7 cellular contexts compared by ENCODE assay signal in genomic region chr20:6265204-6265904, GRCh38.
DNase-seq lines count a peak whose midpoint lies in the region; ATAC-seq and TF ChIP-seq lines count a peak whose summit lies in the region.

No MANE protein-coding gene starts in this region.

- H3K4me2 ChIP-seq in mammary epithelial cell (ENCODE audit: insufficient read depth, low read depth, low read length) = peak overlapping the region; percentile 89

- ATAC-seq in GM18868 (IDR thresholded peaks at IDR 0.05; ENCODE audit: unreplicated experiment) = peak; percentile 36

- intact Hi-C loops in mammary epithelial cell (cut with micrococcal nuclease) = loop anchor here (1.0 to 10.0 kb wide), 10 partner anchors 88 to 1019 kb away; no protein-coding TSS in a partner anchor
- intact Hi-C loops in transverse colon (cut with DNase I; ENCODE audit: low total_unique reads) = no loop called here
- intact Hi-C loops in ovary (cut with DNase I) = no loop called here

- TF ChIP-seq EP300 in transverse colon (IDR thresholded peaks at IDR 0.05; ENCODE audit: low read depth) (no peak), ovary (IDR thresholded peaks at IDR 0.05) (no peak)

- H3K9ac ChIP-seq in mammary epithelial cell (ENCODE audit: insufficient read depth, low read length) = peak overlapping the region; percentile 50

- in situ Hi-C loops in mammary epithelial cell (cut with MboI; ENCODE audit: low sequenced_read_pairs in 2 of 2) = loop anchor here in 1 of 2 donors (25.0 kb wide), 2 partner anchors 322 to 497 kb away; partner anchors contain the start of gene BMP2
- in situ Hi-C loops in transverse colon (cut with MboI; ENCODE audit: low pct_ligation_motif_present in 1 of 4, low pct_unique_long_range_greater_than_20kb in 1 of 4, low sequenced_read_pairs in 3 of 4) = no loop called here

- H2AFZ ChIP-seq in mammary epithelial cell (ENCODE audit: low read depth, low read length) = peak overlapping the region; percentile 91

- peak overlapping the region; percentile 10 for H3K27ac ChIP-seq in mammary epithelial cell (ENCODE audit: insufficient read depth, low read depth, low read length)
- H3K27ac ChIP-seq in transverse colon = no peak overlapping the region
- no peak overlapping the region for H3K27ac ChIP-seq in ovary

- WGBS in mammary epithelial cell (ENCODE audit: low coverage, missing lambda C conversion rate) = 35% methylated on average over 8 of the region's 10 CpGs
- 41 to 47% methylated on average over 10 of the region's 10 CpGs for WGBS in transverse colon (ENCODE audit: low coverage in 1 of 2), 2 donors
- 16 to 20% (median 17%) methylated on average over 10 of the region's 10 CpGs for WGBS in ovary, 3 donors

- H3K9me3 ChIP-seq in mammary epithelial cell (replicated peaks; ENCODE audit: insufficient read depth, low read length) = no peaks in the 10 kb centered on the region
- H3K9me3 ChIP-seq in transverse colon = no peaks in the 10 kb centered on the region
- no peaks in the 10 kb centered on the region for H3K9me3 ChIP-seq in ovary

- H3K36me3 ChIP-seq in mammary epithelial cell (ENCODE audit: insufficient read depth, low read length) = no peaks in the 10 kb centered on the region
- H3K36me3 ChIP-seq in transverse colon = no peaks in the 10 kb centered on the region
- no peaks in the 10 kb centered on the region for H3K36me3 ChIP-seq in ovary

- CTCF ChIA-PET in mammary epithelial cell (lab: Charles Lee; ENCODE audit: low non-redundant PET) = interaction anchor here (0.5 to 0.8 kb wide), 4 partner anchors 46 to 491 kb away, joined by 3 to 4 read pairs (median 4); no protein-coding TSS in a partner anchor

- no peaks in the 10 kb centered on the region for H3K79me2 ChIP-seq in mammary epithelial cell (ENCODE audit: insufficient read depth, low read length)

- H3K27me3 ChIP-seq in mammary epithelial cell (ENCODE audit: insufficient read depth, low read length) (no peaks in the 10 kb centered on the region), transverse colon (no peaks in the 10 kb centered on the region), ovary (no peaks in the 10 kb centered on the region)

- peak overlapping the region in 2 of 3 experiments; percentile 17 to 35 for H3K4me3 ChIP-seq in mammary epithelial cell (replicated peaks in 1 of 3; ENCODE audit: insufficient read depth in 1 of 3, low read depth in 2 of 3, low read length in 3 of 3)
- no peak overlapping the region for H3K4me3 ChIP-seq in transverse colon
- no peak overlapping the region for H3K4me3 ChIP-seq in ovary

- peak; percentile 26 for DNase-seq in NCI-H2227 treated with DMSO at 0.1 percent for 48 hours (lab: John Stamatoyannopoulos, UW)
- DNase-seq in mammary epithelial cell = peak; percentile 41
- DNase-seq in medulla oblongata (ENCODE audit: extremely low spot score) = peak; percentile 35
- DNase-seq in NCI-H2107 treated with DMSO at 0.1 percent for 48 hours (lab: John Stamatoyannopoulos, UW; ENCODE audit: unreplicated experiment) = no peak
- no peak for DNase-seq in transverse colon
- no peak for DNase-seq in ovary

- no peaks in the 10 kb centered on the region for H4K20me1 ChIP-seq in mammary epithelial cell (ENCODE audit: insufficient read depth, low read length)

- TF ChIP-seq POLR2A in transverse colon (IDR thresholded peaks at IDR 0.05) = no peak
- no peak for TF ChIP-seq POLR2A in ovary (IDR thresholded peaks at IDR 0.05)

- TF ChIP-seq CTCF in mammary epithelial cell (conservative IDR thresholded peaks at IDR 0.05 in 1 of 2, IDR thresholded peaks at IDR 0.05 in 1 of 2; ENCODE audit: extremely low read depth in 1 of 2, insufficient read depth in 1 of 2, low read depth in 1 of 2, low read length in 2 of 2) (peak; percentile 65 to 70), transverse colon (IDR thresholded peaks at IDR 0.05) (peak in 2 of 5 experiments; percentile 9 to 21), ovary (IDR thresholded peaks at IDR 0.05) (no peak)

- no TSS peak for BruUV-seq in mammary epithelial cell (replicated peaks; lab: Mats Ljungman, UMichigan)

- dilution Hi-C loops in mammary epithelial cell (cut with HindIII; ENCODE audit: low sequenced_read_pairs) = no loop called here

- H3K4me1 ChIP-seq in mammary epithelial cell (ENCODE audit: insufficient read depth, low read length) = peaks cover 9% of the 10 kb centered on the region
- no peaks in the 10 kb centered on the region for H3K4me1 ChIP-seq in transverse colon
- no peaks in the 10 kb centered on the region for H3K4me1 ChIP-seq in ovary (ENCODE audit: insufficient read depth)

Comparison
In these comparisons a context has a peak if more than half of its experiments do, and no peak if none do; other contexts are left out.
1. DNase-seq: peak in NCI-H2227 treated with DMSO at 0.1 percent for 48 hours (single experiment), mammary epithelial cell (single experiment) and medulla oblongata (single experiment); none in NCI-H2107 treated with DMSO at 0.1 percent for 48 hours (single experiment), transverse colon (single experiment) and ovary (0 of 5).
2. H3K4me3 ChIP-seq: peak in mammary epithelial cell (2 of 3); none in transverse colon (0 of 4) and ovary (single experiment).
3. CTCF ChIP-seq: peak in mammary epithelial cell (2 of 2); none in ovary (0 of 3).